Comparison of ENCODE assay signal across 31 cellular contexts in the genomic region with DNA sequence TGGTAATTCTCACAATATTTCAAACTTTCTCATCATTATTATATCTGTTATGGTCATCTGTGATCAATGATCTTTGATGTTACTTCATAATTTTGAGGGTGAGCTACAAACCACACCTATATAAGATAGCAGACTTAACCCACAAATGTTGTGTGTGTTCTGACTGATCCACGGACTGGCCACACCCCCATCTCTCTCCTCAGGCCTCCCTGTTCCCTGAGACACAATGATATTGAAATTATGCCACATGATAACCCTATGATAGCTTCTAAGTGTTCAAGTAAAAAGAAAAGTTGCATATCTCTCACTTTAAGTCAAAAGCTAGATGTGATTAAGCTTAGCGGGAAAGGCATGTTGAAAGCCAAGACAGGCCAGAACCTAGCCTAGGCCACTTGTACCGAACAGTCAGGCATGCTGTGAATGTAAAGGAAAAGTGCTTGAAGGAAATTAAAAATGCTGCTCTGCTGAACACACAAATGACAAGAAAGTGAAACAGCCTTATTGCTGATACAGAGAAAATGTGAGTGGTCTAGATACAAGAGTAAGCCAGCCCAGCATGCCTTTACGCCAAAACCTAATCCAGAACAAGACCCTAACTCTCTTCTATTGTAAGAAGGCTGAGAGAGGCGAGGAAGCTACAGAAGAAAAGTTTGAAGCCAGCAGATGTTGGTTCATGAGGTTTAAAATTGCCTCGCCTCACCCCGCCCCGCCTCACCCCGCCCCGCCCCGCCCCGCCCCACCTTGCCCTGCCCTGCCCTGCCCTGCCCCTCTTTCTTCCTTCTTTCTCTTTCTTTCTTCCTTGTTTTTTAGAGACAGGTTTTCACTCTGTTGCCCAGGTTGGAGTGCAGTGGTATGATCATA. TPM values are rescaled to one million over a fixed set of nuclear protein-coding genes. Genes with fewer than 3 reads are reported as not detected.
A peak's percentile ranks its signal among the peaks of the same experiment; 100 is the strongest.
DNase-seq lines count a peak whose midpoint lies in the region; ATAC-seq and TF ChIP-seq lines count a peak whose summit lies in the region.
"Had no signal": no experiment of that assay in that cellular context is flagged by ENCODE, and none has a peak within 500 bp of the region (broad histone marks: within the 10 kb centered on the region; RNA-seq: fewer than 3 reads in every experiment).

No MANE protein-coding gene starts in this region.

- no peak overlapping the region for H3K4me3 Mint-ChIP-seq in activated naive CD4-positive, alpha-beta T cell treated with anti-CD3 and anti-CD28 coated beads for 36 hours
- no peak overlapping the region for H3K4me3 Mint-ChIP-seq in T-helper 17 cell
- H3K4me3 Mint-ChIP-seq: activated naive CD8-positive, alpha-beta T cell; activated T-cell treated with anti-CD3 and anti-CD28 coated beads, Interleukin-2, amount 50 U/mL, for 4 hours; CD8-positive, alpha-beta memory T cell; H9; neural crest cell; T-helper 1 cell treated with Interleukin-12 subunit alpha and Interleukin-12 subunit beta and Interleukin-4 antibody, amounts not matched to agents 30 μg/mL and 1 μg/mL, for 36 hours had no signal

- H3K4me2 ChIP-seq in PC-3 (ENCODE audit: low read length), result no peak overlapping the region
- H3K4me2 ChIP-seq: PC-9 had no signal

- H3K27ac Mint-ChIP-seq in activated naive CD4-positive, alpha-beta T cell treated with anti-CD3 and anti-CD28 coated beads for 36 hours, result peak overlapping the region; percentile 9
- H3K27ac Mint-ChIP-seq in T-helper 17 cell, result no peak overlapping the region
- H3K27ac Mint-ChIP-seq: activated naive CD8-positive, alpha-beta T cell; T-helper 1 cell treated with Interleukin-12 subunit alpha and Interleukin-12 subunit beta and Interleukin-4 antibody, amounts not matched to agents 30 μg/mL and 1 μg/mL, for 36 hours had no signal

- no TSS peak for BruUV-seq in PC-3 (replicated peaks; lab: Mats Ljungman, UMichigan)

- peaks cover 3% of the 10 kb centered on the region for H3K36me3 Mint-ChIP-seq in activated naive CD4-positive, alpha-beta T cell treated with anti-CD3 and anti-CD28 coated beads for 36 hours (ENCODE audit: low read depth)
- peaks cover 4% of the 10 kb centered on the region for H3K36me3 Mint-ChIP-seq in T-helper 17 cell (ENCODE audit: low read depth)

- no peaks in the 10 kb centered on the region for H3K36me3 ChIP-seq in PC-3 (ENCODE audit: low read depth, low read length)
- H3K36me3 ChIP-seq in transverse colon, result peaks cover 0 to 45% (median 10%) of the 10 kb centered on the region in 4 donors
- H3K36me3 ChIP-seq: breast epithelium, pancreas had no signal

- intact Hi-C loops in activated naive CD4-positive, alpha-beta T cell treated with anti-CD3 and anti-CD28 coated beads for 36 hours (cut with micrococcal nuclease), result no loop called here
- intact Hi-C loops in PC-3 (cut with micrococcal nuclease) (no loop called here), transverse colon (cut with DNase I; ENCODE audit: low total_unique reads) (no loop called here)

- H3K27me3 Mint-ChIP-seq in activated naive CD4-positive, alpha-beta T cell treated with anti-CD3 and anti-CD28 coated beads for 36 hours (ENCODE audit: low read depth), result no peaks in the 10 kb centered on the region
- no peaks in the 10 kb centered on the region for H3K27me3 Mint-ChIP-seq in T-helper 17 cell
- H3K27me3 Mint-ChIP-seq: activated naive CD8-positive, alpha-beta T cell; CD8-positive, alpha-beta memory T cell had no signal

- H3K9me3 ChIP-seq in PC-3 (ENCODE audit: low read length) (no peaks in the 10 kb centered on the region), transverse colon (no peaks in the 10 kb centered on the region), T-helper 17 cell (ENCODE audit: control insufficient read depth, low read length, poor library complexity, severe bottlenecking) (no peaks in the 10 kb centered on the region)
- H3K9me3 ChIP-seq: breast epithelium, pancreas had no signal

- in situ Hi-C loops in transverse colon (cut with MboI; ENCODE audit: low pct_ligation_motif_present in 1 of 4, low pct_unique_long_range_greater_than_20kb in 1 of 4, low sequenced_read_pairs in 3 of 4), result no loop called here

- H3K27ac ChIP-seq in PC-3 (ENCODE audit: low read length) (no peak overlapping the region; the same call in 1 of the 2 replicates), transverse colon (peak overlapping the region; percentile 65 to 83 (median 79))
- H3K27ac ChIP-seq: breast epithelium, pancreas, PC-9, skin epidermis had no signal

- H3K79me2 ChIP-seq in PC-3 (ENCODE audit: low read length), result no peaks in the 10 kb centered on the region

- POLR2A ChIA-PET in PC-3 (lab: Charles Lee; ENCODE audit: unreplicated experiment), result interaction anchor here (0.6 kb wide), 1 partner anchor 11 kb away, joined by 7 read pairs; no protein-coding TSS in a partner anchor

- TF ChIP-seq CTCF in PC-3 (conservative IDR thresholded peaks at IDR 0.05; ENCODE audit: low read depth, low read length) (no peak), transverse colon (IDR thresholded peaks at IDR 0.05) (no peak)

- no peaks in the 10 kb centered on the region for H3K4me1 Mint-ChIP-seq in activated naive CD4-positive, alpha-beta T cell treated with anti-CD3 and anti-CD28 coated beads for 36 hours (ENCODE audit: low read depth)
- H3K4me1 Mint-ChIP-seq in T-helper 17 cell, result no peaks in the 10 kb centered on the region
- H3K4me1 Mint-ChIP-seq: CD8-positive, alpha-beta memory T cell; H9; neural crest cell had no signal

- TF ChIP-seq EP300 in transverse colon (IDR thresholded peaks at IDR 0.05; ENCODE audit: low read depth), result no peak

- no peaks in the 10 kb centered on the region for H4K20me1 ChIP-seq in PC-3 (ENCODE audit: low read length)

- H3K4me3 ChIP-seq in PC-3 (ENCODE audit: low read length), result no peak overlapping the region
- H3K4me3 ChIP-seq in transverse colon, result no peak overlapping the region
- H3K4me3 ChIP-seq: breast epithelium, pancreas, PC-9, skin epidermis had no signal

- 0 out of 2 replicates have a peak, but pooled peaks cover 2% of the 10 kb centered on the region for H3K9me2 ChIP-seq in PC-3 (replicated peaks; ENCODE audit: low read length)

- no peak for DNase-seq in activated naive CD4-positive, alpha-beta T cell treated with anti-CD3 and anti-CD28 coated beads for 36 hours
- DNase-seq in activated naive CD4-positive, alpha-beta T cell treated with anti-CD3 and anti-CD28 coated beads, Interleukin-2, amount 50 U/mL, for 16 hours, result no peak
- DNase-seq in PC-3 (no peak), transverse colon (no peak), T-helper 17 cell (no peak)
- DNase-seq: activated CD4-positive, alpha-beta T cell treated with anti-CD3 and anti-CD28 coated beads for 1 hour; activated T-cell treated with anti-CD3 and anti-CD28 coated beads, Interleukin-2, amount 50 U/mL, for 4 hours; anterior cingulate cortex; CD8-positive, alpha-beta memory T cell; DMS 273 treated with DMSO at 0.1 percent for 48 hours; H9; hypothalamus; Karpas-422; left cardiac atrium; NCI-H1436; NCI-H2081; NCI-H526; pancreas; PC-9; stimulated activated naive CD8-positive, alpha-beta T cell treated with anti-CD3 and anti-CD28 coated beads, Interleukin-15, Interleukin-2, amounts not matched to agents 100 U/mL and 50 U/mL, for 24 hours had no signal

- CTCF ChIA-PET in activated naive CD4-positive, alpha-beta T cell treated with anti-CD3 and anti-CD28 coated beads for 36 hours (lab: Charles Lee), result interaction anchor here (1.0 kb wide), 1 partner anchor 14 kb away, joined by 3 read pairs; no protein-coding TSS in a partner anchor
- CTCF ChIA-PET in PC-3 (lab: Charles Lee), result no interaction called here

- no peaks in the 10 kb centered on the region for H3K9me3 Mint-ChIP-seq in activated naive CD4-positive, alpha-beta T cell treated with anti-CD3 and anti-CD28 coated beads for 36 hours
- H3K9me3 Mint-ChIP-seq: activated T-cell treated with anti-CD3 and anti-CD28 coated beads, Interleukin-2, amount 50 U/mL, for 4 hours; CD8-positive, alpha-beta memory T cell; H9; neural crest cell; T-helper 1 cell treated with Interleukin-12 subunit alpha and Interleukin-12 subunit beta and Interleukin-4 antibody, amounts not matched to agents 30 μg/mL and 1 μg/mL, for 36 hours had no signal

- H3K9ac ChIP-seq in PC-3 (ENCODE audit: low read length), result no peak overlapping the region

- H3F3A ChIP-seq in PC-3 (ENCODE audit: low read length, unreplicated experiment), result no peaks in the 10 kb centered on the region

- no peak for TF ChIP-seq POLR2A in transverse colon (IDR thresholded peaks at IDR 0.05)

- 67 to 71% methylated on average over 2 to 12 of the region's 12 CpGs for WGBS in transverse colon (ENCODE audit: low coverage in 1 of 2), 2 donors

- H3K4me1 ChIP-seq in PC-3 (ENCODE audit: insufficient read depth, low read length) (peaks cover 5% of the 10 kb centered on the region), transverse colon (peaks cover 0 to 41% (median 16%) of the 10 kb centered on the region in 4 donors)
- H3K4me1 ChIP-seq: breast epithelium, pancreas had no signal

- ATAC-seq in PC-3, result no peak
- ATAC-seq in esophagus mucosa, result peak; percentile 75
- no peak for ATAC-seq in HG02763 (IDR thresholded peaks at IDR 0.05; ENCODE audit: unreplicated experiment)
- no peak for ATAC-seq in T-helper 17 cell
- ATAC-seq: activated T-cell treated with anti-CD3 and anti-CD28 coated beads, Interleukin-2, amount 50 U/mL, for 4 hours; HepG2; left cardiac atrium; pancreas; Right ventricle myocardium inferior; SK-N-SH treated with all-trans-retinoic acid at 6 μM for 48 hours; stimulated activated naive CD8-positive, alpha-beta T cell treated with anti-CD3 and anti-CD28 coated beads, Interleukin-15, Interleukin-2, amounts not matched to agents 100 U/mL and 50 U/mL, for 24 hours had no signal

- H3K27me3 ChIP-seq in PC-3 (ENCODE audit: low read length) (no peaks in the 10 kb centered on the region), transverse colon (no peaks in the 10 kb centered on the region)
- H3K27me3 ChIP-seq: breast epithelium, pancreas had no signal

- 0 out of 2 replicates have a peak overlapping the region, but pooled peaks have one; percentile 18 for H2AFZ ChIP-seq in PC-3 (ENCODE audit: low read length)
- H2AFZ ChIP-seq: PC-9 had no signal

RNA-seq across cellular contexts. Expression of a gene that starts 16.5 kb away (rescaled TPM):
- total RNA-seq in activated naive CD4-positive, alpha-beta T cell treated with anti-CD3 and anti-CD28 coated beads for 36 hours, result 10 to 100 TPM; 37.0 to 37.7 TPM
- 0.46 TPM in 1 of 2 replicates, not detected in the other for total RNA-seq in PC-3 (2014; rRNA removed)
- 19.6 TPM for total RNA-seq in esophagus mucosa
- total RNA-seq in transverse colon, result 100 to 1,000 TPM; 235 to 454 (median 330) TPM
- 100 to 1,000 TPM; 103 to 139 TPM for total RNA-seq in T-helper 17 cell
- total RNA-seq: H9 had no signal

RNA-seq across cellular contexts. Expression of a gene that starts 28.4 kb away (rescaled TPM):
- total RNA-seq in activated naive CD4-positive, alpha-beta T cell treated with anti-CD3 and anti-CD28 coated beads for 36 hours, result not detected
- total RNA-seq in PC-3 (2014; rRNA removed) (not detected in 2 replicates), esophagus mucosa (11.1 TPM), transverse colon (1 to 10 TPM in 1 of 4 donors, under 1 TPM in 1, not detected in 2; 0.41 to 1.6 TPM), T-helper 17 cell (under 1 TPM in 1 of 2 donors, not detected in 1; 0.80 TPM)
- total RNA-seq: CD8-positive, alpha-beta memory T cell; H9; HepG2; neural crest cell; PC-9; renal cortical epithelial cell; Right ventricle myocardium inferior had no signal

RNA-seq across cellular contexts. Expression of a gene that starts 52.1 kb away (rescaled TPM):
- total RNA-seq in activated naive CD4-positive, alpha-beta T cell treated with anti-CD3 and anti-CD28 coated beads for 36 hours, result 10 to 100 TPM; 17.1 to 18.2 TPM
- 9.6 and 15.6 TPM in 2 replicates for total RNA-seq in PC-3 (2014; rRNA removed)
- total RNA-seq in esophagus mucosa, result 30.2 TPM
- total RNA-seq in transverse colon, result 10 to 100 TPM; 12.7 to 61.0 (median 34.7) TPM
- 1 to 10 TPM; 7.0 to 9.1 TPM for total RNA-seq in T-helper 17 cell

RNA-seq across cellular contexts. Expression of a gene that starts 59.0 kb away (rescaled TPM):
- under 1 TPM; 0.84 to 0.95 TPM for total RNA-seq in activated naive CD4-positive, alpha-beta T cell treated with anti-CD3 and anti-CD28 coated beads for 36 hours
- 2.0 and 5.6 TPM in 2 replicates for total RNA-seq in PC-3 (2014; rRNA removed)
- total RNA-seq in esophagus mucosa, result 7.7 TPM
- total RNA-seq in transverse colon, result 10 to 100 TPM; 13.3 to 53.2 (median 35.8) TPM
- total RNA-seq in T-helper 17 cell, result 10 to 100 TPM in 1 of 2 donors, 1 to 10 TPM in 1; 8.7 to 10.4 TPM

Comparison
In these comparisons a context has a peak if more than half of its experiments do, and no peak if none do; other contexts are left out.
1. RNA of a gene that starts 16.5 kb away (total RNA-seq): 235 to 454 TPM in transverse colon, 103 to 139 TPM in T-helper 17 cell, 37.0 to 37.7 TPM in activated naive CD4-positive, alpha-beta T cell treated with anti-CD3 and anti-CD28 coated beads for 36 hours and 19.6 TPM in esophagus mucosa (single experiment); 0.46 TPM in PC-3; every median in the first group is over 10 times any median in the second.